13 cellular contexts compared by ENCODE assay signal in genomic region chr5:146647656-146648199, GRCh38.
DNase-seq lines count a peak whose midpoint lies in the region; ATAC-seq lines count a peak whose summit lies in the region.
"Had no signal": no experiment of that assay in that cellular context is flagged by ENCODE, and none has a peak within 500 bp of the region (broad histone marks: within the 10 kb centered on the region; RNA-seq: fewer than 3 reads in every experiment).

No MANE protein-coding gene starts in this region.

- H3K27ac ChIP-seq in angular gyrus (ENCODE audit: low read depth, low read length) (peak overlapping the region; percentile 42), mesendoderm (ENCODE audit: low read depth, low read length) (no peak overlapping the region)
- H3K27ac ChIP-seq: BLaER1, right lobe of liver had no signal

- H3K18ac ChIP-seq in mesendoderm (ENCODE audit: low read length) = no peak overlapping the region

- H3K9me3 Mint-ChIP-seq in T-helper 2 cell treated with Interferon-gamma antibody and Interleukin-4, amounts not matched to agents 5 μg/mL and 100 μg/mL, for 36 hours = no peaks in the 10 kb centered on the region
- H3K9me3 Mint-ChIP-seq: activated B cell treated with CpG ODN at 0.5 μM for 24 hours; stimulated activated naive CD8-positive, alpha-beta T cell treated with anti-CD3 and anti-CD28 coated beads, Interleukin-15, amount 100 ng/mL, for 72 hours had no signal

- H3K36me3 ChIP-seq in mesendoderm (ENCODE audit: control insufficient read depth, insufficient read depth, low read length) = no peaks in the 10 kb centered on the region
- H3K36me3 ChIP-seq: BLaER1, right lobe of liver had no signal

- H3K4me1 ChIP-seq in mesendoderm (ENCODE audit: control insufficient read depth, low read depth, low read length) = no peaks in the 10 kb centered on the region
- H3K4me1 ChIP-seq: BLaER1 had no signal

- H3K9ac ChIP-seq in mesendoderm (ENCODE audit: low read length) = no peak overlapping the region
- H3K9ac ChIP-seq: BLaER1 had no signal

- H3K4me3 Mint-ChIP-seq in T-helper 2 cell treated with Interferon-gamma antibody and Interleukin-4, amounts not matched to agents 5 μg/mL and 100 μg/mL, for 36 hours = no peak overlapping the region
- H3K4me3 Mint-ChIP-seq: activated B cell treated with CpG ODN at 0.5 μM for 24 hours; stimulated activated naive CD8-positive, alpha-beta T cell treated with anti-CD3 and anti-CD28 coated beads, Interleukin-15, amount 100 ng/mL, for 72 hours had no signal

- no CpG with 5 or more reads among the region's 3 CpGs for WGBS in mesendoderm (ENCODE audit: extremely low coverage, insufficient coverage, low lambda C conversion rate)

- H3K27me3 Mint-ChIP-seq in T-helper 2 cell treated with Interferon-gamma antibody and Interleukin-4, amounts not matched to agents 5 μg/mL and 100 μg/mL, for 36 hours (ENCODE audit: low read depth) = no peaks in the 10 kb centered on the region
- H3K27me3 Mint-ChIP-seq: activated B cell treated with CpG ODN at 0.5 μM for 24 hours; stimulated activated naive CD8-positive, alpha-beta T cell treated with anti-CD3 and anti-CD28 coated beads, Interleukin-15, amount 100 ng/mL, for 72 hours had no signal

- H3K27me3 ChIP-seq in mesendoderm (ENCODE audit: insufficient read depth, low read length, poor library complexity) = no peaks in the 10 kb centered on the region
- H3K27me3 ChIP-seq: BLaER1, right lobe of liver had no signal

- no peaks in the 10 kb centered on the region for H3K4me1 Mint-ChIP-seq in T-helper 2 cell treated with Interferon-gamma antibody and Interleukin-4, amounts not matched to agents 5 μg/mL and 100 μg/mL, for 36 hours (ENCODE audit: low read depth)
- H3K4me1 Mint-ChIP-seq: activated B cell treated with CpG ODN at 0.5 μM for 24 hours; stimulated activated naive CD8-positive, alpha-beta T cell treated with anti-CD3 and anti-CD28 coated beads, Interleukin-15, amount 100 ng/mL, for 72 hours had no signal

- no peak overlapping the region for H2AK5ac ChIP-seq in mesendoderm (ENCODE audit: low read length)

- H3K4ac ChIP-seq in mesendoderm (ENCODE audit: low read depth, low read length) = no peak overlapping the region

- no peak for ATAC-seq in HG03565 (IDR thresholded peaks at IDR 0.05; ENCODE audit: unreplicated experiment)
- ATAC-seq in GM19395 (IDR thresholded peaks at IDR 0.05; ENCODE audit: unreplicated experiment) = no peak
- ATAC-seq: right lobe of liver; stimulated activated naive CD8-positive, alpha-beta T cell treated with anti-CD3 and anti-CD28 coated beads, Interleukin-15, amount 100 ng/mL, for 72 hours had no signal

- H4K8ac ChIP-seq in mesendoderm (ENCODE audit: low read depth, low read length) = no peak overlapping the region

- H3K4me2 ChIP-seq in mesendoderm (ENCODE audit: low read length) = no peak overlapping the region
- H3K4me2 ChIP-seq: BLaER1 had no signal

- no peak overlapping the region for H2BK5ac ChIP-seq in mesendoderm (ENCODE audit: low read length)

- DNase-seq in DMS79 treated with DMSO at 0.1 percent for 48 hours (lab: John Stamatoyannopoulos, UW) = peak; percentile 72
- peak; percentile 91 for DNase-seq in NCI-H2029 treated with DMSO at 0.1 percent for 48 hours (lab: John Stamatoyannopoulos, UW)
- DNase-seq in mesendoderm = peak; percentile 33
- DNase-seq in T-helper 2 cell treated with Interferon-gamma antibody and Interleukin-4, amounts not matched to agents 5 μg/mL and 100 μg/mL, for 36 hours (ENCODE audit: low spot score) = no peak
- no peak for DNase-seq in HT-29 (ENCODE audit: low spot score)
- DNase-seq: activated B cell treated with CpG ODN at 0.5 μM for 24 hours; foreskin fibroblast; right lobe of liver; stimulated activated naive CD8-positive, alpha-beta T cell treated with anti-CD3 and anti-CD28 coated beads, Interleukin-15, amount 100 ng/mL, for 72 hours had no signal

- H3K27ac Mint-ChIP-seq in T-helper 2 cell treated with Interferon-gamma antibody and Interleukin-4, amounts not matched to agents 5 μg/mL and 100 μg/mL, for 36 hours = no peak overlapping the region
- H3K27ac Mint-ChIP-seq: activated B cell treated with CpG ODN at 0.5 μM for 24 hours; stimulated activated naive CD8-positive, alpha-beta T cell treated with anti-CD3 and anti-CD28 coated beads, Interleukin-15, amount 100 ng/mL, for 72 hours had no signal

- no peak overlapping the region for H3K23ac ChIP-seq in mesendoderm (ENCODE audit: low read length)

- H3K4me3 ChIP-seq in mesendoderm (ENCODE audit: low read length) = no peak overlapping the region
- H3K4me3 ChIP-seq: BLaER1, right lobe of liver had no signal

- no peak overlapping the region for H4K5ac ChIP-seq in mesendoderm (ENCODE audit: low read length)

- no peak overlapping the region for H3K56ac ChIP-seq in mesendoderm (ENCODE audit: low read length)

- no peaks in the 10 kb centered on the region for H3K79me1 ChIP-seq in mesendoderm (ENCODE audit: low read length)

- H2BK120ac ChIP-seq in mesendoderm (ENCODE audit: low read depth, low read length) = no peak overlapping the region

- H3K36me3 Mint-ChIP-seq in T-helper 2 cell treated with Interferon-gamma antibody and Interleukin-4, amounts not matched to agents 5 μg/mL and 100 μg/mL, for 36 hours (ENCODE audit: low read depth) = no peaks in the 10 kb centered on the region

- no peaks in the 10 kb centered on the region for H3K79me2 ChIP-seq in mesendoderm (ENCODE audit: control insufficient read depth, insufficient read depth, low read length)

- H2BK15ac ChIP-seq in mesendoderm (replicated peaks; ENCODE audit: low read depth) = no peak overlapping the region

Comparison
In these comparisons a context has a peak if more than half of its experiments do, and no peak if none do; other contexts are left out.
1. DNase-seq: peak in DMS79 treated with DMSO at 0.1 percent for 48 hours (single experiment), NCI-H2029 treated with DMSO at 0.1 percent for 48 hours (single experiment) and mesendoderm (single experiment); none in T-helper 2 cell treated with Interferon-gamma antibody and Interleukin-4, amounts not matched to agents 5 μg/mL and 100 μg/mL, for 36 hours (single experiment) and HT-29 (single experiment).